ENCODE assay signal across 16 cellular contexts in genomic region chr3:99250272-99250671, GRCh38.
DNase-seq lines count a peak whose midpoint lies in the region; ATAC-seq, FAIRE-seq and TF ChIP-seq lines count a peak whose summit lies in the region.
"Had no signal": no experiment of that assay in that cellular context is flagged by ENCODE, and none has a peak within 500 bp of the region (broad histone marks: within the 10 kb centered on the region; RNA-seq: fewer than 3 reads in every experiment).

No MANE protein-coding gene starts in this region.

- no peak overlapping the region for H2AFZ ChIP-seq in astrocyte (ENCODE audit: low read depth, low read length)
- no peak overlapping the region for H2AFZ ChIP-seq in HepG2 (ENCODE audit: low read length)

- no peak for TF ChIP-seq POLR2A in HepG2 (IDR thresholded peaks at IDR 0.05; ENCODE audit: insufficient read depth in 1 of 2, low read depth in 2 of 2, low read length in 2 of 2)

- H3K27me3 Mint-ChIP-seq in astrocyte (ENCODE audit: low read depth, unreplicated experiment) = no peaks in the 10 kb centered on the region
- H3K27me3 Mint-ChIP-seq: activated CD4-positive, alpha-beta memory T cell treated with anti-CD3 and anti-CD28 coated beads for 36 hours had no signal

- no peaks in the 10 kb centered on the region for H3K36me3 Mint-ChIP-seq in astrocyte (ENCODE audit: low read depth, unreplicated experiment)
- H3K36me3 Mint-ChIP-seq: activated CD4-positive, alpha-beta memory T cell treated with anti-CD3 and anti-CD28 coated beads for 36 hours had no signal

- H3K9me3 ChIP-seq in astrocyte (ENCODE audit: insufficient read depth, low read depth, low read length) (no peaks in the 10 kb centered on the region), HepG2 (ENCODE audit: low read length) (no peaks in the 10 kb centered on the region), kidney (ENCODE audit: control insufficient read depth in 1 of 2, low read length in 2 of 2) (no peaks in the 10 kb centered on the region)

- H3K4me3 ChIP-seq in astrocyte (ENCODE audit: insufficient read depth, low read depth, low read length) (no peak overlapping the region), HepG2 (replicated peaks in 1 of 3; ENCODE audit: insufficient read depth in 1 of 3, low read depth in 2 of 3, low read length in 3 of 3) (no peak overlapping the region), kidney (ENCODE audit: low read length in 2 of 2) (no peak overlapping the region)
- H3K4me3 ChIP-seq: lung had no signal

- H3K9me3 Mint-ChIP-seq in astrocyte (ENCODE audit: unreplicated experiment) = no peaks in the 10 kb centered on the region

- intact Hi-C loops in HepG2 (cut with micrococcal nuclease; ENCODE audit: unreplicated experiment) (no loop called here), kidney (cut with DNase I) (no loop called here)

- H4K20me1 ChIP-seq in astrocyte (ENCODE audit: insufficient read depth, low read length) = no peaks in the 10 kb centered on the region
- H4K20me1 ChIP-seq in HepG2 (ENCODE audit: insufficient read depth, low read length) = no peaks in the 10 kb centered on the region

- H3K36me3 ChIP-seq in astrocyte (ENCODE audit: insufficient read depth, low read length) (no peaks in the 10 kb centered on the region), HepG2 (replicated peaks in 1 of 2; ENCODE audit: control insufficient read depth in 1 of 2, insufficient read depth in 2 of 2, low read length in 2 of 2) (no peaks in the 10 kb centered on the region), kidney (ENCODE audit: control insufficient read depth in 1 of 2, insufficient read depth in 2 of 2, low read length in 2 of 2) (no peaks in the 10 kb centered on the region)

- H3K4me1 Mint-ChIP-seq in astrocyte (ENCODE audit: low read depth, unreplicated experiment) = peaks cover 14% of the 10 kb centered on the region

- H3K27ac Mint-ChIP-seq in astrocyte (ENCODE audit: unreplicated experiment) = no peak overlapping the region
- H3K27ac Mint-ChIP-seq: activated CD4-positive, alpha-beta memory T cell treated with anti-CD3 and anti-CD28 coated beads for 36 hours had no signal

- H3K4me3 Mint-ChIP-seq in astrocyte (ENCODE audit: unreplicated experiment) = no peak overlapping the region
- H3K4me3 Mint-ChIP-seq: activated CD4-positive, alpha-beta memory T cell treated with anti-CD3 and anti-CD28 coated beads for 36 hours had no signal

- CTCF ChIA-PET in HepG2 (lab: Yijun Ruan, JAX; ENCODE audit: low intra/inter-chr PET ratio, low total read pairs) = no interaction called here

- BruUV-seq in HepG2 (replicated peaks; lab: Mats Ljungman, UMichigan) = no TSS peak

- FAIRE-seq in astrocyte (lab: Jason Lieb, UNC) (peak; percentile 32), HepG2 (lab: Jason Lieb, UNC) (no peak), kidney (lab: Jason Lieb, UNC) (no peak)

- no peak for TF ChIP-seq CTCF in astrocyte (IDR thresholded peaks at IDR 0.05; ENCODE audit: insufficient read depth, low read depth, low read length)
- TF ChIP-seq CTCF in HepG2 (CRISPR knock-in tag; IDR thresholded peaks at IDR 0.05) = no peak
- no peak for TF ChIP-seq CTCF in kidney (IDR thresholded peaks at IDR 0.05; ENCODE audit: borderline replicate concordance, extremely low read depth, insufficient read depth)

- no peak for TF ChIP-seq RAD21 in HepG2 (CRISPR knock-in tag; IDR thresholded peaks at IDR 0.05)

- H3K79me2 ChIP-seq in astrocyte (ENCODE audit: insufficient read depth, low read length) = no peaks in the 10 kb centered on the region
- no peaks in the 10 kb centered on the region for H3K79me2 ChIP-seq in HepG2 (ENCODE audit: insufficient read depth, low read length)

- WGBS in HepG2 (ENCODE audit: low lambda C conversion rate) = 0% methylated on average over 4 of the region's 4 CpGs

- no peak for ATAC-seq in HepG2
- ATAC-seq in HG02840 (IDR thresholded peaks at IDR 0.05; ENCODE audit: low FRiP score, unreplicated experiment) = no peak

- POLR2A ChIA-PET in HepG2 (lab: Yijun Ruan, JAX) = no interaction called here

- in situ Hi-C loops in HepG2 (cut with HindIII; ENCODE audit: extremely low pct_ligation_motif_present, low pct_unique_long_range_greater_than_20kb) = no loop called here

- H3K27ac ChIP-seq in astrocyte (ENCODE audit: low read depth, low read length) (no peak overlapping the region), HepG2 (ENCODE audit: extremely low read length, insufficient read depth, low read length) (no peak overlapping the region), kidney (ENCODE audit: low read depth in 2 of 2, low read length in 2 of 2) (no peak overlapping the region)

- H3K27me3 ChIP-seq in astrocyte (ENCODE audit: insufficient read depth, low read length) (no peaks in the 10 kb centered on the region), HepG2 (ENCODE audit: control insufficient read depth in 1 of 2, insufficient read depth in 2 of 2, low read length in 2 of 2) (no peaks in the 10 kb centered on the region)

- TF ChIP-seq EP300 in HepG2 (IDR thresholded peaks at IDR 0.05; ENCODE audit: low read depth in 2 of 2, low read length in 2 of 2) (no peak), HepG2 (CRISPR knock-in tag; IDR thresholded peaks at IDR 0.05; ENCODE audit: borderline replicate concordance) (no peak)

- H3K4me2 ChIP-seq in astrocyte (ENCODE audit: low read length) (peak overlapping the region; percentile 14), HepG2 (ENCODE audit: low read depth, low read length) (no peak overlapping the region)

- DNase-seq in A172 (ENCODE audit: low spot score) (peak; percentile 83), HS-5 (ENCODE audit: low read depth) (peak; percentile 41), astrocyte (ENCODE audit: low read depth) (peak; percentile 89), HepG2 (ENCODE audit: low spot score) (no peak), NCI-H2196 treated with DMSO at 0.1 percent for 48 hours (lab: John Stamatoyannopoulos, UW; ENCODE audit: unreplicated experiment) (no peak), kidney (no peak)
- DNase-seq in stimulated activated CD4-positive, alpha-beta T cell treated with anti-CD3 and anti-CD28 coated beads, Interleukin-2, amount 100 ng/mL, for 48 hours = no peak
- DNase-seq: activated CD4-positive, alpha-beta memory T cell treated with anti-CD3 and anti-CD28 coated beads for 36 hours; activated gamma-delta T cell treated with Interleukin-2 at 50 U/mL for 16 hours; Calu3; central memory CD4-positive, alpha-beta T cell; KBM-7; NCI-H1694 treated with DMSO at 0.1 percent for 48 hours; NCI-H526 treated with DMSO at 0.1 percent for 48 hours had no signal

- H3K4me1 ChIP-seq in astrocyte (ENCODE audit: insufficient read depth, low read length) (peaks cover 21% of the 10 kb centered on the region), HepG2 (ENCODE audit: insufficient read depth, low read length) (no peaks in the 10 kb centered on the region), kidney (ENCODE audit: control insufficient read depth in 1 of 2, insufficient read depth in 1 of 2, low read depth in 1 of 2, low read length in 2 of 2) (peaks cover 2 to 12% of the 10 kb centered on the region in 2 donors)

- H3K9ac ChIP-seq in astrocyte (ENCODE audit: low read length) (no peak overlapping the region), HepG2 (ENCODE audit: insufficient read depth, low read depth, low read length) (no peak overlapping the region), kidney (ENCODE audit: low read length in 2 of 2) (no peak overlapping the region)

TF ChIP-seq in HepG2, 621 proteins besides CTCF, POLR2A, EP300 and RAD21 (continues in another document):
- TF ChIP-seq HHEX (CRISPR knock-in tag; IDR thresholded peaks at IDR 0.05) (no peak), MAFF (IDR thresholded peaks at IDR 0.05; ENCODE audit: low read depth, low read length) (peak; percentile 49), YY1 (IDR thresholded peaks at IDR 0.05; ENCODE audit: insufficient read depth, insufficient replicate concordance, low read depth, low read length) (no peak), EEA1 (CRISPR knock-in tag; IDR thresholded peaks at IDR 0.05; ENCODE audit: borderline replicate concordance) (no peak), NR1H2 (CRISPR knock-in tag; IDR thresholded peaks at IDR 0.05; ENCODE audit: borderline replicate concordance, low read depth) (no peak), MAFK (conservative IDR thresholded peaks at IDR 0.05 in 1 of 2, IDR thresholded peaks at IDR 0.05 in 1 of 2; ENCODE audit: low read length in 2 of 2) (peak; percentile 1 to 70; a peak in 2 of 4 replicates), ZNF329 (CRISPR knock-in tag; IDR thresholded peaks at IDR 0.05; ENCODE audit: low read depth) (no peak), GABPB1 (CRISPR knock-in tag; IDR thresholded peaks at IDR 0.05) (no peak), TFAP4 (IDR thresholded peaks at IDR 0.05; ENCODE audit: borderline replicate concordance, low read depth) (no peak), ZNF703 (CRISPR knock-in tag; IDR thresholded peaks at IDR 0.05; ENCODE audit: borderline replicate concordance) (no peak), SIN3A (IDR thresholded peaks at IDR 0.05; ENCODE audit: borderline replicate concordance, low read depth, low read length) (no peak), ARHGAP35 (CRISPR knock-in tag; IDR thresholded peaks at IDR 0.05; ENCODE audit: borderline replicate concordance) (no peak), ZNF264 (CRISPR knock-in tag; IDR thresholded peaks at IDR 0.05) (no peak), NCOA1 (CRISPR knock-in tag; IDR thresholded peaks at IDR 0.05) (no peak), ZNF589 (CRISPR knock-in tag; conservative IDR thresholded peaks at IDR 0.05) (no peak)

Comparison
In these comparisons a context has a peak if more than half of its experiments do, and no peak if none do; other contexts are left out.
1. DNase-seq: peak in A172 (single experiment), HS-5 (single experiment) and astrocyte (single experiment); none in HepG2 (single experiment), NCI-H2196 treated with DMSO at 0.1 percent for 48 hours (single experiment), stimulated activated CD4-positive, alpha-beta T cell treated with anti-CD3 and anti-CD28 coated beads, Interleukin-2, amount 100 ng/mL, for 48 hours (0 of 2) and kidney (single experiment).